In genomic region chr1:228768345-228768717, GRCh38 we compare ENCODE assay signal across 2 cellular contexts.
A peak's percentile ranks its signal among the peaks of the same experiment; 100 is the strongest.
TF ChIP-seq lines count a peak whose summit lies in the region.

No MANE protein-coding gene starts in this region.

TF ChIP-seq in SK-N-SH treated with all-trans-retinoic acid at 6 μM for 48 hours, 23 proteins besides CTCF, POLR2A, EP300 and RAD21 (continued from another document):
- TF ChIP-seq ESRRG (CRISPR knock-in tag; IDR thresholded peaks at IDR 0.05) = no peak
- TF ChIP-seq CSDC2 (CRISPR knock-in tag; IDR thresholded peaks at IDR 0.05) = no peak
- no peak for TF ChIP-seq ZC3H10 (CRISPR knock-in tag; IDR thresholded peaks at IDR 0.05)
- no peak for TF ChIP-seq GLIS3 (CRISPR knock-in tag; IDR thresholded peaks at IDR 0.05)
- TF ChIP-seq TCF4 (CRISPR knock-in tag; IDR thresholded peaks at IDR 0.05; ENCODE audit: borderline replicate concordance) = peak; percentile 71; the same call in 1 of the 2 replicates
- TF ChIP-seq ARNTL (CRISPR knock-in tag; IDR thresholded peaks at IDR 0.05; ENCODE audit: borderline replicate concordance, low read depth) = no peak
- no peak for TF ChIP-seq BACH2 (CRISPR knock-in tag; IDR thresholded peaks at IDR 0.05; ENCODE audit: borderline replicate concordance)
- 0 out of 2 replicates have a peak, but pooled peaks have one; percentile 3 for TF ChIP-seq TSHZ2 (CRISPR knock-in tag; IDR thresholded peaks at IDR 0.05)
TF ChIP-seq in SK-N-SH treated with all-trans-retinoic acid at 6 μM for 48 hours: peak in this region for 3.

TF ChIP-seq in HepG2, 621 proteins besides CTCF, POLR2A, EP300 and RAD21 (continued from another document):
- no peak for TF ChIP-seq CERS6 (CRISPR knock-in tag; IDR thresholded peaks at IDR 0.05)
